19 cellular contexts compared by ENCODE assay signal in the genomic region with DNA sequence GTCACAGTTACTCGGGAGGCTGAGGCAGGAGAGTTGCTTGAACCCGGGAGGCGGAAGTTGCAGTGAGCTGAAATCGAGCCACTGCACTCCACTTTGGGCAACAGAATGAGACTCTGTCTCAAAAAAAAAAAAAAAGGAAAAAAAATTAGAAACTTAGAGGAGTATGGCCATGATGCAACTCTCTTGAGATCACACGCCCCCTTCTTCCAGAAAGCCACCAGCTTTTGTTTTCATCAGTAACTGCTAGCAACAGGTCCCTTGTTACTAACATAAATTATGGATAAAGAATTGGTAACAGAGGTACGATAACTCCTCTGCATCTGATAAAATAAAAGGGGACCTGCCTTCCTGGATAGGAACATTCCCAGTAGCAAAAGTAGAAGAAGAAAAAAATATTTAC.
"Had no signal": no experiment of that assay in that cellular context is flagged by ENCODE, and none has a peak within 500 bp of the region (broad histone marks: within the 10 kb centered on the region; RNA-seq: fewer than 3 reads in every experiment).

No MANE protein-coding gene starts in this region.

- H3K36me3 ChIP-seq: brain microvascular endothelial cell, cardiac muscle cell had no signal

- H3K9me3 Mint-ChIP-seq: T-helper 1 cell treated with Interleukin-12 subunit alpha and Interleukin-12 subunit beta and Interleukin-4 antibody, amounts not matched to agents 30 μg/mL and 1 μg/mL, for 36 hours had no signal

- H3K4me3 Mint-ChIP-seq: activated CD4-positive, alpha-beta T cell treated with anti-CD3 and anti-CD28 coated beads, Interleukin-2, amount 10 ng/mL, durations not matched to agents 7 days and 5 days; activated CD8-positive, alpha-beta memory T cell treated with anti-CD3 and anti-CD28 coated beads, Interleukin-2, amount 10 ng/mL, durations not matched to agents 7 days and 5 days; T-helper 1 cell treated with Interleukin-12 subunit alpha and Interleukin-12 subunit beta and Interleukin-4 antibody, amounts not matched to agents 30 μg/mL and 1 μg/mL, for 36 hours; WTC11 had no signal

- H3K27me3 Mint-ChIP-seq: activated CD4-positive, alpha-beta T cell treated with anti-CD3 and anti-CD28 coated beads, Interleukin-2, amount 10 ng/mL, durations not matched to agents 7 days and 5 days; activated CD8-positive, alpha-beta memory T cell treated with anti-CD3 and anti-CD28 coated beads, Interleukin-2, amount 10 ng/mL, durations not matched to agents 7 days and 5 days had no signal

- H3K27me3 ChIP-seq: brain microvascular endothelial cell, cardiac muscle cell had no signal

- H3K36me3 Mint-ChIP-seq: WTC11 had no signal

- H3K4me3 ChIP-seq: cardiac muscle cell, PC-9 had no signal

- DNase-seq: activated CD4-positive, alpha-beta T cell treated with anti-CD3 and anti-CD28 coated beads, Interleukin-2, amount 10 ng/mL, durations not matched to agents 7 days and 5 days; activated CD4-positive, CD25-positive, alpha-beta regulatory T cell treated with anti-CD3 and anti-CD28 coated beads, Interleukin-2, amount 50 U/mL, for 72 hours; activated CD8-positive, alpha-beta memory T cell treated with anti-CD3 and anti-CD28 coated beads, Interleukin-2, amount 10 ng/mL, durations not matched to agents 7 days and 5 days; activated effector memory CD4-positive, alpha-beta T cell treated with anti-CD3 and anti-CD28 coated beads, Interleukin-2, amount 50 U/mL, for 16 hours; activated naive CD4-positive, alpha-beta T cell treated with Interleukin-2 at 50 U/mL for 16 hours; brain microvascular endothelial cell; Kasumi-1; KBM-7; NCI-H1105 treated with DMSO at 0.1 percent for 48 hours; NCI-H1436 treated with DMSO at 0.1 percent for 48 hours; NCI-H187; NCI-H2081; NCI-H446; NCI-H524; PC-9; SHP77 treated with DMSO at 0.1 percent for 48 hours had no signal

- H3K27ac ChIP-seq: brain microvascular endothelial cell, cardiac muscle cell, PC-9 had no signal

- H3K4me2 ChIP-seq: PC-9 had no signal

- H3K27ac Mint-ChIP-seq: activated CD4-positive, alpha-beta T cell treated with anti-CD3 and anti-CD28 coated beads, Interleukin-2, amount 10 ng/mL, durations not matched to agents 7 days and 5 days; activated CD8-positive, alpha-beta memory T cell treated with anti-CD3 and anti-CD28 coated beads, Interleukin-2, amount 10 ng/mL, durations not matched to agents 7 days and 5 days; T-helper 1 cell treated with Interleukin-12 subunit alpha and Interleukin-12 subunit beta and Interleukin-4 antibody, amounts not matched to agents 30 μg/mL and 1 μg/mL, for 36 hours; WTC11 had no signal
